ENCODE assay signal across 18 cellular contexts in the genomic region with DNA sequence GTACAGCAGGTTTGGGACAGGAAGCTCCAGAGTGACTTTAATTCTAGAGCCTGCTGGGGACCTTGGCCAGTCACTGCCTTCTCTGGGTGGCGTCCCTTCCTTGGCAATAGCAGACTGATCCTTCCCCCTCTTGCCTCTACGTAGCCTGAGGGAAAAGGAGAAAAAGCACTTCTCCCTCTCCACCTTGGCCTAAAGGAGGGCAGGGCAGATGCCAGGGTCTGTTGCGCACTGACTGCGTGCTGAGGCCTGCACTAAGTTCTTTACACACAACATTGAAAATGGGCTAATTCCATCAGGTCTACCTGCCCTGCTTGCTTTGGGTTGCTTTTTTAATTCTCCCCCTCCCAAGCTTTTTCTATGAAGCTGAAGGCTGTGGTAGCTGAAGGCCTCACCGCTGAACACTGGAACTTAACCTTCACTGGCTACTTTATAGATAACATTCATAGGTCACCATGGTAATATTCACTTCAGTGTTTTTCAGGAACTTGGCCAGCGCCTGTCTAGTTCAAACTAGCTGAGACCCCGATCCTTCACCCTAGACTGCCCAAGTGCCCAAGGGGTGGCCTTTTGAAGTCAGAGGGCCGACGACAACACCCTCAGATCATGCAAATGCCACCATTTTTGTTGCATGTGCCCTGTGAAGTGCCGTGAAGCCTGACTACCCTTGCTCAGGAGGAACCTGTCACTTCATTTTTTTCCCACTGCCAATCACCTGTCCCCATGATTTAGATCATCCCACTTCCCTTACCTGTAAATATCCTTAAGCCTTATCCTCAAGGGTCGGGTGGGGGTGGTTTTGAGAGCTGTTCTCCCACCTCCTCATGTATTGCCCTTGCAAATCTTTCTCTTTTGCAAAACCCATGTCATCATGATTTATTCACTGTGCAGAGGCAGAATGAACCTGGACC. TPM values are rescaled to one million over a fixed set of nuclear protein-coding genes. Genes with fewer than 3 reads are reported as not detected.
"Had no signal": no experiment of that assay in that cellular context is flagged by ENCODE, and none has a peak within 500 bp of the region (broad histone marks: within the 10 kb centered on the region; RNA-seq: fewer than 3 reads in every experiment).

No MANE protein-coding gene starts in this region.

- H3K9me3 ChIP-seq: body of pancreas, ovary, sigmoid colon, thoracic aorta had no signal

- H3K27me3 Mint-ChIP-seq: activated T-helper 17 cell treated with anti-CD3 and anti-CD28 coated beads, Interleukin-2, amount 50 U/mL, for 72 hours; central memory CD8-positive, alpha-beta T cell had no signal

- H3K27me3 ChIP-seq: body of pancreas, ovary, sigmoid colon had no signal

- H3K9me3 Mint-ChIP-seq: activated naive CD4-positive, alpha-beta T cell treated with anti-CD3 and anti-CD28 coated beads for 36 hours; activated T-helper 17 cell treated with anti-CD3 and anti-CD28 coated beads, Interleukin-2, amount 50 U/mL, for 72 hours; central memory CD8-positive, alpha-beta T cell; neural crest cell had no signal

- FAIRE-seq: urothelium cell line had no signal

- H3K4me3 Mint-ChIP-seq: activated naive CD4-positive, alpha-beta T cell treated with anti-CD3 and anti-CD28 coated beads for 36 hours; activated T-helper 17 cell treated with anti-CD3 and anti-CD28 coated beads, Interleukin-2, amount 50 U/mL, for 72 hours; central memory CD8-positive, alpha-beta T cell; neural crest cell had no signal

- DNase-seq: activated CD4-positive, alpha-beta T cell treated with anti-CD3 and anti-CD28 coated beads for 4 hours; activated naive CD4-positive, alpha-beta T cell treated with anti-CD3 and anti-CD28 coated beads for 36 hours; activated T-cell treated with anti-CD3 and anti-CD28 coated beads for 4 hours; body of pancreas; effector memory CD4-positive, alpha-beta T cell; hippocampal formation; stimulated activated CD4-positive, alpha-beta T cell treated with anti-CD3 and anti-CD28 coated beads, Interleukin-2, amount 100 ng/mL, for 24 hours; stimulated activated naive CD8-positive, alpha-beta T cell treated with anti-CD3 and anti-CD28 coated beads, Interleukin-15, Interleukin-2, amounts not matched to agents 100 U/mL and 50 U/mL, for 24 hours; T1000 had no signal

- H3K36me3 ChIP-seq: ovary, thoracic aorta had no signal

- H3K27ac ChIP-seq: body of pancreas, epithelial cell of prostate, ovary, sigmoid colon, thoracic aorta had no signal

- H3K4me3 ChIP-seq: body of pancreas, ovary, sigmoid colon, thoracic aorta had no signal

- H3K27ac Mint-ChIP-seq: activated naive CD4-positive, alpha-beta T cell treated with anti-CD3 and anti-CD28 coated beads for 36 hours; activated T-helper 17 cell treated with anti-CD3 and anti-CD28 coated beads, Interleukin-2, amount 50 U/mL, for 72 hours had no signal

- ATAC-seq: activated T-helper 17 cell treated with anti-CD3 and anti-CD28 coated beads, Interleukin-2, amount 50 U/mL, for 72 hours; body of pancreas; stimulated activated naive CD8-positive, alpha-beta T cell treated with anti-CD3 and anti-CD28 coated beads, Interleukin-15, Interleukin-2, amounts not matched to agents 100 U/mL and 50 U/mL, for 24 hours had no signal

RNA-seq across cellular contexts. Expression of gene PRF1, which starts 28.7 kb away (rescaled TPM):
- total RNA-seq: glomerular endothelial cell, neural crest cell had no signal
